Comparison of ENCODE assay signal across 8 cellular contexts in genomic region chr5:95283761-95284511, GRCh38. TPM values are rescaled to one million over a fixed set of nuclear protein-coding genes. Genes with fewer than 3 reads are reported as not detected.
DNase-seq lines count a peak whose midpoint lies in the region; ATAC-seq and TF ChIP-seq lines count a peak whose summit lies in the region.

No MANE protein-coding gene starts in this region.

- peak overlapping the region; percentile 44 for H3K4me3 Mint-ChIP-seq in activated naive CD4-positive, alpha-beta T cell treated with anti-CD3 and anti-CD28 coated beads, Interleukin-2, amount 10 ng/mL, durations not matched to agents 7 days and 5 days

- peaks cover 6 to 99% (median 88%) of the 10 kb centered on the region in 7 donors for H3K27me3 ChIP-seq in heart right ventricle

- no peaks in the 10 kb centered on the region for H3K9me3 ChIP-seq in heart right ventricle

- H3K27ac ChIP-seq in heart right ventricle: no peak overlapping the region

- peak; percentile 39 for DNase-seq in activated naive CD4-positive, alpha-beta T cell treated with anti-CD3 and anti-CD28 coated beads, Interleukin-2, amount 10 ng/mL, durations not matched to agents 7 days and 5 days
- no peak for DNase-seq in activated naive CD4-positive, alpha-beta T cell treated with anti-CD3 and anti-CD28 coated beads, Interleukin-2, amount 50 U/mL, for 16 hours
- peak; percentile 54 for DNase-seq in HEK293T (ENCODE audit: extremely low spot score)
- DNase-seq in NCI-H1105 treated with DMSO at 0.1 percent for 48 hours (lab: John Stamatoyannopoulos, UW): peak; percentile 57
- DNase-seq in activated CD8-positive, alpha-beta memory T cell treated with anti-CD3 and anti-CD28 coated beads, Interleukin-2, amount 50 U/mL, for 48 hours: peak; percentile 66
- peak in 1 of 2 donors; percentile 25 for DNase-seq in heart right ventricle
- peak in 8 of 10 donors; percentile 23 to 86 (median 35) for DNase-seq in posterior cingulate gyrus
- DNase-seq in SK-N-DZ (ENCODE audit: low spot score): no peak

- CTCF ChIA-PET in activated naive CD4-positive, alpha-beta T cell treated with anti-CD3 and anti-CD28 coated beads, Interleukin-2, amount 10 ng/mL, durations not matched to agents 7 days and 5 days (lab: Charles Lee): interaction anchor here (1.1 kb wide), 1 partner anchor 35 kb away, joined by 3 read pairs; no protein-coding TSS in a partner anchor
- CTCF ChIA-PET in HEK293T (lab: Yijun Ruan, JAX): interaction anchor here (0.6 to 1.9 kb wide), 4 partner anchors 14 to 232 kb away, joined by 3 to 5 read pairs (median 4); no protein-coding TSS in a partner anchor

- H3K27ac Mint-ChIP-seq in activated naive CD4-positive, alpha-beta T cell treated with anti-CD3 and anti-CD28 coated beads, Interleukin-2, amount 10 ng/mL, durations not matched to agents 7 days and 5 days: no peak overlapping the region

- H3K4me1 ChIP-seq in heart right ventricle: peaks cover 5 to 26% (median 15%) of the 10 kb centered on the region in 9 donors

- H3K36me3 Mint-ChIP-seq in activated naive CD4-positive, alpha-beta T cell treated with anti-CD3 and anti-CD28 coated beads, Interleukin-2, amount 10 ng/mL, durations not matched to agents 7 days and 5 days: no peaks in the 10 kb centered on the region

- H3K4me3 ChIP-seq in heart right ventricle: peak overlapping the region; percentile 44 to 72 (median 58)

- WGBS in heart right ventricle, 2 donors: 1% methylated on average over 64 to 80 of the region's 80 CpGs

- no peaks in the 10 kb centered on the region for H3K36me3 ChIP-seq in heart right ventricle

- peaks cover 63% of the 10 kb centered on the region for H3K27me3 Mint-ChIP-seq in activated naive CD4-positive, alpha-beta T cell treated with anti-CD3 and anti-CD28 coated beads, Interleukin-2, amount 10 ng/mL, durations not matched to agents 7 days and 5 days

- intact Hi-C loops in heart right ventricle (cut with DNase I): no loop called here
- intact Hi-C loops in posterior cingulate gyrus (cut with DNase I): no loop called here

- TF ChIP-seq CTCF in heart right ventricle (IDR thresholded peaks at IDR 0.05): peak in 6 of 9 donors; percentile 32 to 53 (median 42)

- no peaks in the 10 kb centered on the region for H3K9me3 Mint-ChIP-seq in activated naive CD4-positive, alpha-beta T cell treated with anti-CD3 and anti-CD28 coated beads, Interleukin-2, amount 10 ng/mL, durations not matched to agents 7 days and 5 days

- POLR2A ChIA-PET in HEK293T (lab: Yijun Ruan, JAX): no interaction called here

- peak in 6 of 8 donors; percentile 42 to 75 (median 56) for ATAC-seq in heart right ventricle

- H3K4me1 Mint-ChIP-seq in activated naive CD4-positive, alpha-beta T cell treated with anti-CD3 and anti-CD28 coated beads, Interleukin-2, amount 10 ng/mL, durations not matched to agents 7 days and 5 days: peaks cover 12% of the 10 kb centered on the region

TF ChIP-seq in HEK293T, 16 proteins besides CTCF, POLR2A, EP300 and RAD21:
- TF ChIP-seq ARNT (IDR thresholded peaks at IDR 0.05): no peak
- TF ChIP-seq FOXA1 (IDR thresholded peaks at IDR 0.05): no peak
- no peak for TF ChIP-seq L3MBTL2 (conservative IDR thresholded peaks at IDR 0.05)
- 0 out of 2 replicates have a peak, but pooled peaks have one; percentile 6 for TF ChIP-seq CTBP1 (IDR thresholded peaks at IDR 0.05; ENCODE audit: borderline replicate concordance)
- no peak for TF ChIP-seq SP1 (IDR thresholded peaks at IDR 0.05)

RNA-seq across cellular contexts. Expression of gene MCTP1, which starts 1.0 kb away (rescaled TPM):
- total RNA-seq in heart right ventricle: 10 to 100 TPM in 2 of 10 donors, 1 to 10 TPM in 8; 4.1 to 19.7 (median 6.4) TPM
- 1 to 10 TPM; 1.3 to 2.9 TPM for polyA plus RNA-seq in heart right ventricle
- 0.30 and 0.35 TPM in 2 replicates for polyA plus RNA-seq in SK-N-DZ (2014; cell fraction: cytosol; rRNA removed)
- polyA plus RNA-seq in SK-N-DZ (2014; cell fraction: nucleus; rRNA removed): 0.13 and 0.36 TPM in 2 replicates

Comparison
In these comparisons a context has a peak if more than half of its experiments do, and no peak if none do; other contexts are left out.
1. DNase-seq: peak in activated naive CD4-positive, alpha-beta T cell treated with anti-CD3 and anti-CD28 coated beads, Interleukin-2, amount 10 ng/mL, durations not matched to agents 7 days and 5 days (single experiment), HEK293T (single experiment), NCI-H1105 treated with DMSO at 0.1 percent for 48 hours (single experiment), activated CD8-positive, alpha-beta memory T cell treated with anti-CD3 and anti-CD28 coated beads, Interleukin-2, amount 50 U/mL, for 48 hours (single experiment) and posterior cingulate gyrus (8 of 10); none in activated naive CD4-positive, alpha-beta T cell treated with anti-CD3 and anti-CD28 coated beads, Interleukin-2, amount 50 U/mL, for 16 hours (single experiment) and SK-N-DZ (single experiment).